ENCODE assay signal across 8 cellular contexts in genomic region chr7:137985253-137985896, GRCh38. TPM values are rescaled to one million over a fixed set of nuclear protein-coding genes. Genes with fewer than 3 reads are reported as not detected.
A peak's percentile ranks its signal among the peaks of the same experiment; 100 is the strongest.
DNase-seq lines count a peak whose midpoint lies in the region; ATAC-seq and TF ChIP-seq lines count a peak whose summit lies in the region.

No MANE protein-coding gene starts in this region.

- H3K9me3 ChIP-seq in left ventricle myocardium inferior (replicated peaks) (no peaks in the 10 kb centered on the region), endodermal cell (ENCODE audit: control insufficient read depth, low read length) (peaks cover 14% of the 10 kb centered on the region), aorta (ENCODE audit: control insufficient read depth, low read length) (no peaks in the 10 kb centered on the region)

- peak overlapping the region; percentile 3 for H3K27ac Mint-ChIP-seq in endodermal cell

- TF ChIP-seq CTCF in left ventricle myocardium inferior (IDR thresholded peaks at IDR 0.05; ENCODE audit: borderline replicate concordance): no peak
- no peak for TF ChIP-seq CTCF in endodermal cell (conservative IDR thresholded peaks at IDR 0.05)

- H3K27me3 ChIP-seq in left ventricle myocardium inferior (ENCODE audit: low read depth) (no peaks in the 10 kb centered on the region), endodermal cell (ENCODE audit: control insufficient read depth, insufficient read depth, low read length, poor library complexity, severe bottlenecking) (no peaks in the 10 kb centered on the region), aorta (ENCODE audit: control insufficient read depth in 1 of 2, insufficient read depth in 2 of 2, low read length in 1 of 2) (no peaks in the 10 kb centered on the region)

- DNase-seq in left ventricle myocardium inferior: no peak
- DNase-seq in cardiac septum (ENCODE audit: low spot score): no peak
- DNase-seq in endodermal cell: no peak
- no peak for DNase-seq in aorta
- DNase-seq in NCI-H510A treated with DMSO at 0.1 percent for 48 hours (lab: John Stamatoyannopoulos, UW): no peak
- no peak for DNase-seq in GM19238 (ENCODE audit: insufficient read length, low spot score)

- H3K27me3 Mint-ChIP-seq in endodermal cell (ENCODE audit: insufficient read depth): no peaks in the 10 kb centered on the region

- H3K4me1 Mint-ChIP-seq in endodermal cell: peaks cover 36% of the 10 kb centered on the region

- H3K4me1 ChIP-seq in left ventricle myocardium inferior (peaks cover 96% of the 10 kb centered on the region), endodermal cell (ENCODE audit: control insufficient read depth, insufficient read depth, low read length) (no peaks in the 10 kb centered on the region), aorta (ENCODE audit: control insufficient read depth in 1 of 2, insufficient read depth in 2 of 2, low read length in 2 of 2) (peaks cover 27 to 32% of the 10 kb centered on the region in 2 donors)

- intact Hi-C loops in left ventricle myocardium inferior (cut with micrococcal nuclease): no loop called here
- intact Hi-C loops in cardiac septum (cut with DNase I): no loop called here
- intact Hi-C loops in aorta (cut with DNase I): no loop called here

- no peak overlapping the region for H3K9ac ChIP-seq in endodermal cell (ENCODE audit: extremely low read depth, low read length, poor library complexity, severe bottlenecking)

- H3K9me3 Mint-ChIP-seq in endodermal cell: peaks cover 5% of the 10 kb centered on the region

- no peak overlapping the region for H3K4me3 Mint-ChIP-seq in endodermal cell

- H3K4me3 ChIP-seq in left ventricle myocardium inferior: no peak overlapping the region
- H3K4me3 ChIP-seq in endodermal cell (ENCODE audit: low read length): no peak overlapping the region
- no peak overlapping the region for H3K4me3 ChIP-seq in aorta (ENCODE audit: low read length in 2 of 2)

- ATAC-seq in HG03039 (IDR thresholded peaks at IDR 0.05; ENCODE audit: unreplicated experiment): peak; percentile 40
- no peak for ATAC-seq in aorta (ENCODE audit: low FRiP score)
- ATAC-seq in SK-N-SH treated with all-trans-retinoic acid at 6 μM for 48 hours: no peak

- 83 to 92% methylated on average over 5 to 8 of the region's 8 CpGs for WGBS in endodermal cell (ENCODE audit: insufficient coverage in 1 of 2, insufficient read length in 1 of 2), 2 experiments
- 27 to 33% methylated on average over 8 of the region's 8 CpGs for WGBS in aorta, 2 donors

- peak overlapping the region; percentile 86 for H3K27ac ChIP-seq in left ventricle myocardium inferior (replicated peaks)
- no peak overlapping the region for H3K27ac ChIP-seq in endodermal cell (ENCODE audit: low read depth, low read length)
- H3K27ac ChIP-seq in aorta (ENCODE audit: low read depth in 1 of 2, low read length in 2 of 2): peak overlapping the region; percentile 90 to 93

- H3K36me3 ChIP-seq in left ventricle myocardium inferior: no peaks in the 10 kb centered on the region
- H3K36me3 ChIP-seq in endodermal cell (ENCODE audit: control insufficient read depth, insufficient read depth, low read length): peaks cover 34% of the 10 kb centered on the region
- no peaks in the 10 kb centered on the region for H3K36me3 ChIP-seq in aorta (ENCODE audit: control insufficient read depth in 1 of 2, insufficient read depth in 2 of 2, low read length in 1 of 2)

- H3K36me3 Mint-ChIP-seq in endodermal cell (ENCODE audit: low read depth): peaks cover 25% of the 10 kb centered on the region

TF ChIP-seq in SK-N-SH treated with all-trans-retinoic acid at 6 μM for 48 hours, 23 proteins besides CTCF, POLR2A, EP300 and RAD21 (continues in another document):
- TF ChIP-seq ZNF565 (CRISPR knock-in tag; conservative IDR thresholded peaks at IDR 0.05; ENCODE audit: low read depth) (no peak), ARNTL (CRISPR knock-in tag; IDR thresholded peaks at IDR 0.05; ENCODE audit: borderline replicate concordance, low read depth) (no peak), ZNF8 (CRISPR knock-in tag; IDR thresholded peaks at IDR 0.05) (no peak), ISL1 (CRISPR knock-in tag; IDR thresholded peaks at IDR 0.05) (no peak), TSHZ2 (CRISPR knock-in tag; IDR thresholded peaks at IDR 0.05) (no peak), CSRNP3 (CRISPR knock-in tag; IDR thresholded peaks at IDR 0.05) (no peak), PATZ1 (CRISPR knock-in tag; IDR thresholded peaks at IDR 0.05; ENCODE audit: borderline replicate concordance) (no peak), ZFP30 (CRISPR knock-in tag; IDR thresholded peaks at IDR 0.05) (no peak), RARB (CRISPR knock-in tag; IDR thresholded peaks at IDR 0.05) (no peak), ZC3H10 (CRISPR knock-in tag; IDR thresholded peaks at IDR 0.05) (no peak), PPARA (CRISPR knock-in tag; IDR thresholded peaks at IDR 0.05; ENCODE audit: borderline replicate concordance) (no peak), GLIS3 (CRISPR knock-in tag; IDR thresholded peaks at IDR 0.05) (no peak), POU6F1 (CRISPR knock-in tag; IDR thresholded peaks at IDR 0.05; ENCODE audit: borderline replicate concordance, low read depth) (no peak), OSR1 (CRISPR knock-in tag; IDR thresholded peaks at IDR 0.05) (no peak), TCF4 (CRISPR knock-in tag; IDR thresholded peaks at IDR 0.05; ENCODE audit: borderline replicate concordance) (no peak), SNAI2 (CRISPR knock-in tag; IDR thresholded peaks at IDR 0.05) (no peak), TOX (CRISPR knock-in tag; IDR thresholded peaks at IDR 0.05; ENCODE audit: borderline replicate concordance) (no peak)

RNA-seq across cellular contexts. Expression of gene CREB3L2, which starts 16.5 kb away (rescaled TPM):
- total RNA-seq in left ventricle myocardium inferior (28.9 TPM), cardiac septum (30.1 TPM), endodermal cell (10 to 100 TPM; 48.2 to 80.2 TPM), aorta (100 to 1,000 TPM; 109 to 165 TPM)
- polyA plus RNA-seq in endodermal cell (2013, experiment 1 of 2): 28.1 TPM
- polyA plus RNA-seq in endodermal cell (2013, experiment 2 of 2): 28.2 TPM
- 10 to 100 TPM; 10.6 to 38.4 TPM for polyA plus RNA-seq in aorta
